Comparison of ENCODE assay signal across 1 cellular context in the genomic region with DNA sequence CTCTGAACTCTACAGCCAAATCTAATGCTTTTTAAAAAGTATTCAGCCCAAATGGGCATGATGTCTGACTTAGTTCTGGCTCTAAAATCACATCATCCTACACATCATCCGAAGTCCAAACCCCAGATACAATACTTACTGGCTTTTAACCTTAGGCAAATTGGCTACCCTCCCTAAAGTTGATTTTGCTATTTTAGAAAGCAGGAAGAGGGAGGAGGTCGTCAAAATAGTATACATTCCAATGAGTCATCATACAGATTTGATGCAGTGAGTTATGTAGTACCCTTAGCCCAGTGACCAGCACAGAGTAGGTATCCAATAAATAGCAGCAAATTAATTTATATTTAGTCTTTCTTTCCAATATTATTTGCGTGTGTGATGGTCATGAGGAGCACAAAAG.
TF ChIP-seq lines count a peak whose summit lies in the region.

No MANE protein-coding gene starts in this region.

TF ChIP-seq in endothelial cell of umbilical vein, 7 proteins besides CTCF, POLR2A, EP300 and RAD21:
- TF ChIP-seq EZH2 (IDR thresholded peaks at IDR 0.05; ENCODE audit: borderline replicate concordance, low read depth, low read length, severe bottlenecking) = no peak
- TF ChIP-seq, protein P1, sequence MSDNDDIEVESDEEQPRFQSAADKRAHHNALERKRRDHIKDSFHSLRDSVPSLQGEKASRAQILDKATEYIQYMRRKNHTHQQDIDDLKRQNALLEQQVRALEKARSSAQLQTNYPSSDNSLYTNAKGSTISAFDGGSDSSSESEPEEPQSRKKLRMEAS (IDR thresholded peaks at IDR 0.05; ENCODE audit: insufficient read depth, insufficient read length) = no peak
- TF ChIP-seq JUN (IDR thresholded peaks at IDR 0.05; ENCODE audit: borderline replicate concordance, insufficient read depth, insufficient read length, low read depth) = peak; percentile 85
- TF ChIP-seq POLR2AphosphoS5 (IDR thresholded peaks at IDR 0.05; ENCODE audit: insufficient read depth, low read depth, low read length) = peak; percentile 41
- TF ChIP-seq GATA2 (IDR thresholded peaks at IDR 0.05; ENCODE audit: insufficient read depth, insufficient read length, low read depth, low read length) = no peak
- peak; percentile 83 for TF ChIP-seq FOS (IDR thresholded peaks at IDR 0.05; ENCODE audit: borderline replicate concordance, insufficient read depth, low read length)
- no peak for TF ChIP-seq MYC (IDR thresholded peaks at IDR 0.05; ENCODE audit: low read depth, low read length)
